ENCODE assay signal across 9 cellular contexts in genomic region chr19:11191273-11191755, GRCh38. TPM values are rescaled to one million over a fixed set of nuclear protein-coding genes. Genes with fewer than 3 reads are reported as not detected.
A peak's percentile ranks its signal among the peaks of the same experiment; 100 is the strongest.
DNase-seq lines count a peak whose midpoint lies in the region; ATAC-seq and TF ChIP-seq lines count a peak whose summit lies in the region.
"Had no signal": no experiment of that assay in that cellular context is flagged by ENCODE, and none has a peak within 500 bp of the region (broad histone marks: within the 10 kb centered on the region; RNA-seq: fewer than 3 reads in every experiment).

No MANE protein-coding gene starts in this region.

- H3K27me3 ChIP-seq in WERI-Rb-1 (ENCODE audit: insufficient read depth, low read depth, severe bottlenecking) = no peaks in the 10 kb centered on the region
- H3K27me3 ChIP-seq in suprapubic skin = no peaks in the 10 kb centered on the region

- ATAC-seq in left ventricle myocardium superior (peak; percentile 77), HG03354 (IDR thresholded peaks at IDR 0.05; ENCODE audit: poor library complexity, severe bottlenecking, unreplicated experiment) (no peak)
- ATAC-seq in activated T-cell treated with anti-CD3 and anti-CD28 coated beads, Interleukin-2, amount 50 U/mL, for 72 hours (replicated peaks in 1 of 2) = no peak

- peaks cover 56% of the 10 kb centered on the region for H3K4me1 ChIP-seq in suprapubic skin

- TF ChIP-seq CTCF in WERI-Rb-1 (IDR thresholded peaks at IDR 0.05; ENCODE audit: low read depth, low read length) (no peak), suprapubic skin (IDR thresholded peaks at IDR 0.05) (no peak), GM13977 (IDR thresholded peaks at IDR 0.05; ENCODE audit: extremely low read depth, insufficient read depth, missing control alignments) (no peak)

- H3K9me3 Mint-ChIP-seq in activated T-cell treated with anti-CD3 and anti-CD28 coated beads, Interleukin-2, amount 50 U/mL, for 72 hours = no peaks in the 10 kb centered on the region
- H3K9me3 Mint-ChIP-seq: stimulated activated naive CD8-positive, alpha-beta T cell treated with anti-CD3 and anti-CD28 coated beads, Interleukin-15, Interleukin-2, amounts not matched to agents 100 ng/mL and 50 ng/mL, for 24 hours had no signal

- H3K4me3 Mint-ChIP-seq in activated T-cell treated with anti-CD3 and anti-CD28 coated beads, Interleukin-2, amount 50 U/mL, for 72 hours = no peak overlapping the region
- H3K4me3 Mint-ChIP-seq: stimulated activated naive CD8-positive, alpha-beta T cell treated with anti-CD3 and anti-CD28 coated beads, Interleukin-15, Interleukin-2, amounts not matched to agents 100 ng/mL and 50 ng/mL, for 24 hours had no signal

- H3K36me3 ChIP-seq in WERI-Rb-1 (peaks cover 76% of the 10 kb centered on the region), suprapubic skin (peaks cover 24% of the 10 kb centered on the region)

- H3K9me3 ChIP-seq in WERI-Rb-1 (ENCODE audit: severe bottlenecking) = no peaks in the 10 kb centered on the region
- H3K9me3 ChIP-seq in suprapubic skin = no peaks in the 10 kb centered on the region

- no peak overlapping the region for H3K27ac Mint-ChIP-seq in activated T-cell treated with anti-CD3 and anti-CD28 coated beads, Interleukin-2, amount 50 U/mL, for 72 hours
- H3K27ac Mint-ChIP-seq: stimulated activated naive CD8-positive, alpha-beta T cell treated with anti-CD3 and anti-CD28 coated beads, Interleukin-15, Interleukin-2, amounts not matched to agents 100 ng/mL and 50 ng/mL, for 24 hours had no signal

- peaks cover 2% of the 10 kb centered on the region for H3K4me1 Mint-ChIP-seq in activated T-cell treated with anti-CD3 and anti-CD28 coated beads, Interleukin-2, amount 50 U/mL, for 72 hours (ENCODE audit: low read depth)

- no peak for TF ChIP-seq EP300 in suprapubic skin (IDR thresholded peaks at IDR 0.05)

- no peak overlapping the region for H3K27ac ChIP-seq in WERI-Rb-1
- peak overlapping the region; percentile 71 for H3K27ac ChIP-seq in suprapubic skin

- H3K36me3 Mint-ChIP-seq in activated T-cell treated with anti-CD3 and anti-CD28 coated beads, Interleukin-2, amount 50 U/mL, for 72 hours (ENCODE audit: insufficient read depth in 2 of 2) = no peaks in the 10 kb centered on the region

- in situ Hi-C loops in GM13977 (cut with MboI; ENCODE audit: low pct_unique_long_range_greater_than_20kb, low sequenced_read_pairs, unreplicated experiment) = no loop called here

- intact Hi-C loops in left ventricle myocardium superior (cut with micrococcal nuclease) = no loop called here

- DNase-seq in HK-2 (ENCODE audit: unreplicated experiment) (peak; percentile 74), WERI-Rb-1 (peak; percentile 65), left ventricle myocardium superior (peak; percentile 87), suprapubic skin (ENCODE audit: low spot score in 2 of 2) (peak; percentile 86 to 91), GM13977 (ENCODE audit: low spot score) (no peak)
- DNase-seq in activated CD4-positive, CD25-positive, alpha-beta regulatory T cell (lab: John Stamatoyannopoulos, UW) = no peak
- DNase-seq in activated T-cell treated with anti-CD3 and anti-CD28 coated beads, Interleukin-2, amount 50 U/mL, for 72 hours = no peak

- H3K4me3 ChIP-seq in WERI-Rb-1 (ENCODE audit: low read depth, low read length) (no peak overlapping the region), suprapubic skin (no peak overlapping the region)

- no peak for TF ChIP-seq POLR2A in suprapubic skin (IDR thresholded peaks at IDR 0.05)

- 30% methylated on average over 7 of the region's 8 CpGs for WGBS in suprapubic skin

- H3K27me3 Mint-ChIP-seq in activated T-cell treated with anti-CD3 and anti-CD28 coated beads, Interleukin-2, amount 50 U/mL, for 72 hours (ENCODE audit: low read depth) = peaks cover 11% of the 10 kb centered on the region

RNA-seq across cellular contexts. Expression of gene KANK2, which starts 6.0 kb away (rescaled TPM):
- total RNA-seq in left ventricle myocardium superior = 471 TPM
- total RNA-seq in suprapubic skin = 10 to 100 TPM; 42.5 to 75.5 (median 65.1) TPM
- total RNA-seq in activated T-cell treated with anti-CD3 and anti-CD28 coated beads, Interleukin-2, amount 50 U/mL, for 72 hours = 1 to 10 TPM in 1 of 2 donors, under 1 TPM in 1; 0.96 to 1.1 TPM

RNA-seq across cellular contexts. Expression of gene SPC24, which starts 35.7 kb away (rescaled TPM):
- 8.1 TPM for total RNA-seq in left ventricle myocardium superior
- 1 to 10 TPM; 1.8 to 4.0 (median 3.7) TPM for total RNA-seq in suprapubic skin
- total RNA-seq in activated T-cell treated with anti-CD3 and anti-CD28 coated beads, Interleukin-2, amount 50 U/mL, for 72 hours = 10 to 100 TPM; 43.6 to 46.8 TPM

RNA-seq across cellular contexts. Expression of gene ANGPTL8, which starts 48.1 kb away (rescaled TPM):
- total RNA-seq in left ventricle myocardium superior (not detected), suprapubic skin (not detected)
- total RNA-seq in activated T-cell treated with anti-CD3 and anti-CD28 coated beads, Interleukin-2, amount 50 U/mL, for 72 hours = not detected

Comparison
In these comparisons a context has a peak if more than half of its experiments do, and no peak if none do; other contexts are left out.
1. DNase-seq: peak in HK-2 (single experiment), WERI-Rb-1 (single experiment), left ventricle myocardium superior (single experiment) and suprapubic skin (2 of 2); none in GM13977 (single experiment), activated CD4-positive, CD25-positive, alpha-beta regulatory T cell (0 of 4) and activated T-cell treated with anti-CD3 and anti-CD28 coated beads, Interleukin-2, amount 50 U/mL, for 72 hours (0 of 2).
2. RNA of gene KANK2, which starts 6.0 kb away (total RNA-seq): 471 TPM in left ventricle myocardium superior (single experiment) and 42.5 to 75.5 TPM in suprapubic skin; 0.96 to 1.1 TPM in activated T-cell treated with anti-CD3 and anti-CD28 coated beads, Interleukin-2, amount 50 U/mL, for 72 hours; every median in the first group is over 10 times any median in the second.